In the genomic region with DNA sequence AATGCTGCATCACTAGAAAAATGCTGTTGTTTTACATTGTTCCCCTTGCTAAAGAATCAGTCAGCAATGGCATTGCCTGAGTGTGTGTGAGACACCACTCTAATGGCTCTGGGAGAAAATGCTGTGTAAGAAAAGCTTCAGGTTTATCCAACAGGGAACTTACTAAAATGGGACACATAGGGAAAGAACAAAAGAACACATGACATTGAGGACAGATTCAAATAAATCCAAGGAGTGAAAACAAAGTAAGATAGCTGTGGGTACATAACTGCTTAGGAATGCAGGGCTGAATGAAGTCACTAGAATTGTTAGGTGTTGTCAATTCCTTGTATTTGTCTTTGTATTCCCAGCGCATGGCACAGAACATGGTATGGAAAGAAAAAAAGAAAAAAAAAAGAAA, we compare ENCODE assay signal across 2 cellular contexts.
TF ChIP-seq lines count a peak whose summit lies in the region.

No MANE protein-coding gene starts in this region.

TF ChIP-seq in SK-N-SH, 30 proteins besides CTCF, POLR2A, EP300 and RAD21 (continued from another document):
- TF ChIP-seq, protein P1, sequence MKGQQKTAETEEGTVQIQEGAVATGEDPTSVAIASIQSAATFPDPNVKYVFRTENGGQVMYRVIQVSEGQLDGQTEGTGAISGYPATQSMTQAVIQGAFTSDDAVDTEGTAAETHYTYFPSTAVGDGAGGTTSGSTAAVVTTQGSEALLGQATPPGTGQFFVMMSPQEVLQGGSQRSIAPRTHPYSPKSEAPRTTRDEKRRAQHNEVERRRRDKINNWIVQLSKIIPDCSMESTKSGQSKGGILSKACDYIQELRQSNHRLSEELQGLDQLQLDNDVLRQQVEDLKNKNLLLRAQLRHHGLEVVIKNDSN (IDR thresholded peaks at IDR 0.05; ENCODE audit: borderline replicate concordance, low read depth) = no peak
- TF ChIP-seq FOSL2 (IDR thresholded peaks at IDR 0.05; ENCODE audit: borderline replicate concordance, low read depth) = no peak
- TF ChIP-seq, protein P2, sequence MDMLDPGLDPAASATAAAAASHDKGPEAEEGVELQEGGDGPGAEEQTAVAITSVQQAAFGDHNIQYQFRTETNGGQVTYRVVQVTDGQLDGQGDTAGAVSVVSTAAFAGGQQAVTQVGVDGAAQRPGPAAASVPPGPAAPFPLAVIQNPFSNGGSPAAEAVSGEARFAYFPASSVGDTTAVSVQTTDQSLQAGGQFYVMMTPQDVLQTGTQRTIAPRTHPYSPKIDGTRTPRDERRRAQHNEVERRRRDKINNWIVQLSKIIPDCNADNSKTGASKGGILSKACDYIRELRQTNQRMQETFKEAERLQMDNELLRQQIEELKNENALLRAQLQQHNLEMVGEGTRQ (IDR thresholded peaks at IDR 0.05; ENCODE audit: borderline replicate concordance, low read depth, low read length) = no peak
TF ChIP-seq in SK-N-SH: peak in this region for 1.

TF ChIP-seq in SK-N-SH treated with all-trans-retinoic acid at 6 μM for 48 hours, 23 proteins besides CTCF, POLR2A, EP300 and RAD21:
- TF ChIP-seq, protein P3, sequence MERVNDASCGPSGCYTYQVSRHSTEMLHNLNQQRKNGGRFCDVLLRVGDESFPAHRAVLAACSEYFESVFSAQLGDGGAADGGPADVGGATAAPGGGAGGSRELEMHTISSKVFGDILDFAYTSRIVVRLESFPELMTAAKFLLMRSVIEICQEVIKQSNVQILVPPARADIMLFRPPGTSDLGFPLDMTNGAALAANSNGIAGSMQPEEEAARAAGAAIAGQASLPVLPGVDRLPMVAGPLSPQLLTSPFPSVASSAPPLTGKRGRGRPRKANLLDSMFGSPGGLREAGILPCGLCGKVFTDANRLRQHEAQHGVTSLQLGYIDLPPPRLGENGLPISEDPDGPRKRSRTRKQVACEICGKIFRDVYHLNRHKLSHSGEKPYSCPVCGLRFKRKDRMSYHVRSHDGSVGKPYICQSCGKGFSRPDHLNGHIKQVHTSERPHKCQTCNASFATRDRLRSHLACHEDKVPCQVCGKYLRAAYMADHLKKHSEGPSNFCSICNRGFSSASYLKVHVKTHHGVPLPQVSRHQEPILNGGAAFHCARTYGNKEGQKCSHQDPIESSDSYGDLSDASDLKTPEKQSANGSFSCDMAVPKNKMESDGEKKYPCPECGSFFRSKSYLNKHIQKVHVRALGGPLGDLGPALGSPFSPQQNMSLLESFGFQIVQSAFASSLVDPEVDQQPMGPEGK (CRISPR knock-in tag; IDR thresholded peaks at IDR 0.05; ENCODE audit: borderline replicate concordance) = no peak
- TF ChIP-seq, protein P4, sequence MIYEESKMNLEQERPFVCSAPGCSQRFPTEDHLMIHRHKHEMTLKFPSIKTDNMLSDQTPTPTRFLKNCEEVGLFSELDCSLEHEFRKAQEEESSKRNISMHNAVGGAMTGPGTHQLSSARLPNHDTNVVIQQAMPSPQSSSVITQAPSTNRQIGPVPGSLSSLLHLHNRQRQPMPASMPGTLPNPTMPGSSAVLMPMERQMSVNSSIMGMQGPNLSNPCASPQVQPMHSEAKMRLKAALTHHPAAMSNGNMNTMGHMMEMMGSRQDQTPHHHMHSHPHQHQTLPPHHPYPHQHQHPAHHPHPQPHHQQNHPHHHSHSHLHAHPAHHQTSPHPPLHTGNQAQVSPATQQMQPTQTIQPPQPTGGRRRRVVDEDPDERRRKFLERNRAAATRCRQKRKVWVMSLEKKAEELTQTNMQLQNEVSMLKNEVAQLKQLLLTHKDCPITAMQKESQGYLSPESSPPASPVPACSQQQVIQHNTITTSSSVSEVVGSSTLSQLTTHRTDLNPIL (CRISPR knock-in tag; IDR thresholded peaks at IDR 0.05; ENCODE audit: low read depth) = no peak
- TF ChIP-seq ZNF565 (CRISPR knock-in tag; conservative IDR thresholded peaks at IDR 0.05; ENCODE audit: low read depth) = no peak
- TF ChIP-seq OSR1 (CRISPR knock-in tag; IDR thresholded peaks at IDR 0.05) = no peak
- TF ChIP-seq ISL1 (CRISPR knock-in tag; IDR thresholded peaks at IDR 0.05) = no peak
- no peak for TF ChIP-seq ZNF8 (CRISPR knock-in tag; IDR thresholded peaks at IDR 0.05)
- TF ChIP-seq ESRRG (CRISPR knock-in tag; IDR thresholded peaks at IDR 0.05) = no peak
- TF ChIP-seq RARB (CRISPR knock-in tag; IDR thresholded peaks at IDR 0.05) = no peak
- no peak for TF ChIP-seq ZFP3 (CRISPR knock-in tag; IDR thresholded peaks at IDR 0.05)
- TF ChIP-seq CSDC2 (CRISPR knock-in tag; IDR thresholded peaks at IDR 0.05) = no peak
- TF ChIP-seq, protein P5, sequence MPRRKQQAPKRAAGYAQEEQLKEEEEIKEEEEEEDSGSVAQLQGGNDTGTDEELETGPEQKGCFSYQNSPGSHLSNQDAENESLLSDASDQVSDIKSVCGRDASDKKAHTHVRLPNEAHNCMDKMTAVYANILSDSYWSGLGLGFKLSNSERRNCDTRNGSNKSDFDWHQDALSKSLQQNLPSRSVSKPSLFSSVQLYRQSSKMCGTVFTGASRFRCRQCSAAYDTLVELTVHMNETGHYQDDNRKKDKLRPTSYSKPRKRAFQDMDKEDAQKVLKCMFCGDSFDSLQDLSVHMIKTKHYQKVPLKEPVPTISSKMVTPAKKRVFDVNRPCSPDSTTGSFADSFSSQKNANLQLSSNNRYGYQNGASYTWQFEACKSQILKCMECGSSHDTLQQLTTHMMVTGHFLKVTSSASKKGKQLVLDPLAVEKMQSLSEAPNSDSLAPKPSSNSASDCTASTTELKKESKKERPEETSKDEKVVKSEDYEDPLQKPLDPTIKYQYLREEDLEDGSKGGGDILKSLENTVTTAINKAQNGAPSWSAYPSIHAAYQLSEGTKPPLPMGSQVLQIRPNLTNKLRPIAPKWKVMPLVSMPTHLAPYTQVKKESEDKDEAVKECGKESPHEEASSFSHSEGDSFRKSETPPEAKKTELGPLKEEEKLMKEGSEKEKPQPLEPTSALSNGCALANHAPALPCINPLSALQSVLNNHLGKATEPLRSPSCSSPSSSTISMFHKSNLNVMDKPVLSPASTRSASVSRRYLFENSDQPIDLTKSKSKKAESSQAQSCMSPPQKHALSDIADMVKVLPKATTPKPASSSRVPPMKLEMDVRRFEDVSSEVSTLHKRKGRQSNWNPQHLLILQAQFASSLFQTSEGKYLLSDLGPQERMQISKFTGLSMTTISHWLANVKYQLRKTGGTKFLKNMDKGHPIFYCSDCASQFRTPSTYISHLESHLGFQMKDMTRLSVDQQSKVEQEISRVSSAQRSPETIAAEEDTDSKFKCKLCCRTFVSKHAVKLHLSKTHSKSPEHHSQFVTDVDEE (CRISPR knock-in tag; IDR thresholded peaks at IDR 0.05) = no peak
- no peak for TF ChIP-seq TOX (CRISPR knock-in tag; IDR thresholded peaks at IDR 0.05; ENCODE audit: borderline replicate concordance)
